In genomic region chr11:110797453-110797852, GRCh38 we compare ENCODE assay signal across 8 cellular contexts.
DNase-seq lines count a peak whose midpoint lies in the region; ATAC-seq and TF ChIP-seq lines count a peak whose summit lies in the region.

No MANE protein-coding gene starts in this region.

- DNase-seq in GDM1 (lab: John Stamatoyannopoulos, UW) = peak; percentile 51
- DNase-seq in amniotic epithelial cell (ENCODE audit: low read depth) = peak; percentile 41
- DNase-seq in DMS 273 treated with DMSO at 0.1 percent for 48 hours (lab: John Stamatoyannopoulos, UW) = no peak
- no peak for DNase-seq in NCI-H2171 treated with DMSO at 0.1 percent for 48 hours (lab: John Stamatoyannopoulos, UW)
- DNase-seq in CD8-positive, alpha-beta memory T cell = no peak
- no peak for DNase-seq in Peyer's patch

- TF ChIP-seq CTCF in Peyer's patch (IDR thresholded peaks at IDR 0.05) = no peak

- no peak overlapping the region for H3K27ac ChIP-seq in CD8-positive, alpha-beta memory T cell (ENCODE audit: low read depth, low read length)
- H3K27ac ChIP-seq in Peyer's patch = no peak overlapping the region

- H3K9me3 ChIP-seq in CD8-positive, alpha-beta memory T cell (ENCODE audit: low read length) = no peaks in the 10 kb centered on the region
- no peaks in the 10 kb centered on the region for H3K9me3 ChIP-seq in Peyer's patch

- POLR2A ChIA-PET in CD8-positive, alpha-beta memory T cell (lab: Charles Lee) = no interaction called here

- ATAC-seq in GM19452 (IDR thresholded peaks at IDR 0.05; ENCODE audit: unreplicated experiment) (peak; percentile 93), HG03175 (IDR thresholded peaks at IDR 0.05; ENCODE audit: unreplicated experiment) (peak; percentile 89)

- H3K4me3 ChIP-seq in CD8-positive, alpha-beta memory T cell (ENCODE audit: low read length) = no peak overlapping the region
- no peak overlapping the region for H3K4me3 ChIP-seq in Peyer's patch

- peak overlapping the region in 1 of 8 donors; percentile 74 for H3K27ac Mint-ChIP-seq in CD8-positive, alpha-beta memory T cell

- H3K27me3 Mint-ChIP-seq in CD8-positive, alpha-beta memory T cell = peaks cover 0 to 5% of the 10 kb centered on the region in 2 donors

- H3K4me3 Mint-ChIP-seq in CD8-positive, alpha-beta memory T cell = no peak overlapping the region

- no peaks in the 10 kb centered on the region for H3K36me3 Mint-ChIP-seq in CD8-positive, alpha-beta memory T cell

- H3K27me3 ChIP-seq in CD8-positive, alpha-beta memory T cell (ENCODE audit: insufficient read depth, low read length, poor library complexity, severe bottlenecking) = no peaks in the 10 kb centered on the region
- H3K27me3 ChIP-seq in Peyer's patch = no peaks in the 10 kb centered on the region

- H3K4me1 Mint-ChIP-seq in CD8-positive, alpha-beta memory T cell = no peaks in the 10 kb centered on the region

- CTCF ChIA-PET in CD8-positive, alpha-beta memory T cell (lab: Charles Lee) = no interaction called here

- H3K4me1 ChIP-seq in CD8-positive, alpha-beta memory T cell (ENCODE audit: insufficient read depth, low read length) = no peaks in the 10 kb centered on the region
- H3K4me1 ChIP-seq in Peyer's patch = no peaks in the 10 kb centered on the region

- no peak for TF ChIP-seq POLR2A in Peyer's patch (IDR thresholded peaks at IDR 0.05)

- H3K36me3 ChIP-seq in CD8-positive, alpha-beta memory T cell (ENCODE audit: insufficient read depth, low read length) = no peaks in the 10 kb centered on the region
- H3K36me3 ChIP-seq in Peyer's patch = no peaks in the 10 kb centered on the region

- H3K9me3 Mint-ChIP-seq in CD8-positive, alpha-beta memory T cell = no peaks in the 10 kb centered on the region

Comparison
In these comparisons a context has a peak if more than half of its experiments do, and no peak if none do; other contexts are left out.
1. DNase-seq: peak in GDM1 (single experiment) and amniotic epithelial cell (single experiment); none in DMS 273 treated with DMSO at 0.1 percent for 48 hours (single experiment), NCI-H2171 treated with DMSO at 0.1 percent for 48 hours (single experiment), CD8-positive, alpha-beta memory T cell (0 of 5) and Peyer's patch (0 of 3).